Comparison of ENCODE assay signal across 8 cellular contexts in the genomic region with DNA sequence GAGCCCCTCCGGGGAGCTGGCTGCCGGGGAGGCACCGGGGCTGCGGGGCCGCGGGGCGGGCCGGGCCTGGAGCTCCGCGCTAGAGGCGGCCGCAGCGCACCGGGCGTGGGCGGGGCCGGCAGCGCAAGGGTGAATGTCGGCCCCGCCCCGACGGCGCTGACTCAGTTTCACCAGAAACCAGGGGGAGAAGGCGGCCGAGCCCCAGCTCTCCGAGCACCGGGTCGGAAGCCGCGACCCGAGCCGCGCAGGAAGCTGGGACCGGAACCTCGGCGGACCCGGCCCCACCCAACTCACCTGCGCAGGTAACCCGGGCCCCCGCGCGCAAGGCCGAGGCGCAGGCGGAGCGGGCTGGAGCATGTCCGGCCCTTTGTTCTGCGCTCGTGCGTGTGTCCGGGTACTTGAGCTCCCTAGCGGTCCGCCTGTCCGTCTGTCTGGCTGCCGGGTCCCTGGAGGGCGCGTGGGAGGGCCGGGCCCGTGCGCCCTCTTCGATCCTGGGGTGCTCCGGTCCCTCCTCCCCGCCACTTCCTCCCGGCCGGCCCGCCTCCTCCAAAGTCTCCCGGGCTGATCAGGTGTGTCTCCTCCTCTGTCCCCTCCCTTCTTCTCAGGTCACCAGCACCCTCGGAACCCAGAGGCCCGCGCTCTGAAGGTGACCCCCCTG. TPM values are rescaled to one million over a fixed set of nuclear protein-coding genes. Genes with fewer than 3 reads are reported as not detected.
A peak's percentile ranks its signal among the peaks of the same experiment; 100 is the strongest.
DNase-seq lines count a peak whose midpoint lies in the region; ATAC-seq and TF ChIP-seq lines count a peak whose summit lies in the region.

A gene with protein sequence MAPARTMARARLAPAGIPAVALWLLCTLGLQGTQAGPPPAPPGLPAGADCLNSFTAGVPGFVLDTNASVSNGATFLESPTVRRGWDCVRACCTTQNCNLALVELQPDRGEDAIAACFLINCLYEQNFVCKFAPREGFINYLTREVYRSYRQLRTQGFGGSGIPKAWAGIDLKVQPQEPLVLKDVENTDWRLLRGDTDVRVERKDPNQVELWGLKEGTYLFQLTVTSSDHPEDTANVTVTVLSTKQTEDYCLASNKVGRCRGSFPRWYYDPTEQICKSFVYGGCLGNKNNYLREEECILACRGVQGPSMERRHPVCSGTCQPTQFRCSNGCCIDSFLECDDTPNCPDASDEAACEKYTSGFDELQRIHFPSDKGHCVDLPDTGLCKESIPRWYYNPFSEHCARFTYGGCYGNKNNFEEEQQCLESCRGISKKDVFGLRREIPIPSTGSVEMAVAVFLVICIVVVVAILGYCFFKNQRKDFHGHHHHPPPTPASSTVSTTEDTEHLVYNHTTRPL (plus strand): TSS at position 164 of the 658 bp plus-strand sequence. CDS start 507 bp downstream, outside the sequence.

- no peak within 1 kb of the TSS for H2BK120ac ChIP-seq in neuronal stem cell (ENCODE audit: low read depth, low read length)

- peak within 1 kb of the TSS; percentile 34 for H2BK12ac ChIP-seq in neuronal stem cell (ENCODE audit: low read length)

- peak within 1 kb of the TSS; percentile 39 for H2BK15ac ChIP-seq in neuronal stem cell (ENCODE audit: low read length)

- H3K79me1 ChIP-seq in neuronal stem cell (ENCODE audit: low read depth, low read length), result no peaks in the 10 kb centered on the region

- peaks cover 4% of the 10 kb centered on the region for H3K36me3 Mint-ChIP-seq in IgD-negative memory B cell
- H3K36me3 Mint-ChIP-seq in activated CD4-positive, alpha-beta memory T cell treated with anti-CD3 and anti-CD28 coated beads, Interleukin-2, amount 10 ng/mL, durations not matched to agents 7 days and 5 days (ENCODE audit: low read depth), result no peaks in the 10 kb centered on the region

- POLR2A ChIA-PET in activated CD4-positive, alpha-beta memory T cell treated with anti-CD3 and anti-CD28 coated beads, Interleukin-2, amount 10 ng/mL, durations not matched to agents 7 days and 5 days (lab: Charles Lee), result interaction anchor here (0.8 to 2.4 kb wide), 5 partner anchors 11 to 249 kb away, joined by 3 to 14 read pairs (median 5); a partner anchor contains a TSS

- H3K9me3 ChIP-seq in neuronal stem cell (replicated peaks in 1 of 2; ENCODE audit: control insufficient read depth in 2 of 2, insufficient read depth in 1 of 2, low read depth in 1 of 2, low read length in 2 of 2) (peaks cover 0 to 3% of the 10 kb centered on the region in 2 donors), tibial artery (no peaks in the 10 kb centered on the region)

- peak within 1 kb of the TSS; percentile 93 for H3K4me2 ChIP-seq in neuronal stem cell (ENCODE audit: insufficient read depth, low read length, poor library complexity, severe bottlenecking)

- peaks cover 18 to 73% (median 38%) of the 10 kb centered on the region in 3 experiments for H3K27me3 ChIP-seq in neuronal stem cell (ENCODE audit: control insufficient read depth in 3 of 3, insufficient read depth in 3 of 3, low read depth in 1 of 3, low read length in 3 of 3)
- peaks cover 0 to 43% of the 10 kb centered on the region in 2 donors for H3K27me3 ChIP-seq in tibial artery

- no peaks in the 10 kb centered on the region for H3K9me3 Mint-ChIP-seq in IgD-negative memory B cell
- no peaks in the 10 kb centered on the region for H3K9me3 Mint-ChIP-seq in activated CD4-positive, alpha-beta memory T cell treated with anti-CD3 and anti-CD28 coated beads, Interleukin-2, amount 10 ng/mL, durations not matched to agents 7 days and 5 days

- H2AK5ac ChIP-seq in neuronal stem cell (ENCODE audit: low read depth, low read length), result peak within 1 kb of the TSS; percentile 30

- intact Hi-C loops in tibial artery (cut with DNase I; ENCODE audit: low total_unique reads), result no loop called here

- peaks cover 13 to 15% of the 10 kb centered on the region in 2 donors for H3K4me1 ChIP-seq in neuronal stem cell (ENCODE audit: control insufficient read depth in 2 of 2, insufficient read depth in 1 of 2, low read depth in 1 of 2, low read length in 2 of 2)
- peaks cover 0 to 24% (median 14%) of the 10 kb centered on the region in 4 donors for H3K4me1 ChIP-seq in tibial artery

- no peak for ATAC-seq in GM18907 (IDR thresholded peaks at IDR 0.05; ENCODE audit: unreplicated experiment)
- ATAC-seq in HG02763 (IDR thresholded peaks at IDR 0.05; ENCODE audit: unreplicated experiment), result no peak

- CTCF ChIA-PET in activated CD4-positive, alpha-beta memory T cell treated with anti-CD3 and anti-CD28 coated beads, Interleukin-2, amount 10 ng/mL, durations not matched to agents 7 days and 5 days (lab: Charles Lee), result interaction anchor here (0.7 to 2.5 kb wide), 5 partner anchors 15 to 254 kb away, joined by 3 to 20 read pairs (median 5); a partner anchor contains a TSS

- peaks cover 2% of the 10 kb centered on the region for H3K27me3 Mint-ChIP-seq in IgD-negative memory B cell
- peaks cover 32% of the 10 kb centered on the region for H3K27me3 Mint-ChIP-seq in activated CD4-positive, alpha-beta memory T cell treated with anti-CD3 and anti-CD28 coated beads, Interleukin-2, amount 10 ng/mL, durations not matched to agents 7 days and 5 days

- WGBS in neuronal stem cell (ENCODE audit: extremely low coverage in 2 of 2, insufficient read length in 2 of 2, insufficient replicate concordance in 1 of 2), 2 donors, result no CpG with 5 or more reads among the region's 70 CpGs

- no peak for TF ChIP-seq POLR2A in erythroblast (IDR thresholded peaks at IDR 0.05; ENCODE audit: low read length)

- H3K27ac ChIP-seq in neuronal stem cell (replicated peaks; ENCODE audit: low read length) (no peak within 1 kb of the TSS), tibial artery (no peak within 1 kb of the TSS)

- peaks cover 18 to 30% (median 18%) of the 10 kb centered on the region in 3 donors for H3K4me1 Mint-ChIP-seq in IgD-negative memory B cell
- peaks cover 24% of the 10 kb centered on the region for H3K4me1 Mint-ChIP-seq in activated CD4-positive, alpha-beta memory T cell treated with anti-CD3 and anti-CD28 coated beads, Interleukin-2, amount 10 ng/mL, durations not matched to agents 7 days and 5 days

- H3K4me3 ChIP-seq in neuronal stem cell (ENCODE audit: low read length in 2 of 2), result peak within 1 kb of the TSS; percentile 15 to 79
- H3K4me3 ChIP-seq in tibial artery, result peak within 1 kb of the TSS; percentile 39 to 54

- TF ChIP-seq CTCF in tibial artery (IDR thresholded peaks at IDR 0.05), result no peak

- H3K18ac ChIP-seq in neuronal stem cell (ENCODE audit: low read length), result peak within 1 kb of the TSS; percentile 88

- peak within 1 kb of the TSS; percentile 36 to 92 (median 92) for H3K27ac Mint-ChIP-seq in IgD-negative memory B cell
- H3K27ac Mint-ChIP-seq in activated CD4-positive, alpha-beta memory T cell treated with anti-CD3 and anti-CD28 coated beads, Interleukin-2, amount 10 ng/mL, durations not matched to agents 7 days and 5 days, result no peak within 1 kb of the TSS

- no peak within 1 kb of the TSS for H3K14ac ChIP-seq in neuronal stem cell (ENCODE audit: low read length)

- H3K9ac ChIP-seq in neuronal stem cell (ENCODE audit: low read depth, low read length, poor library complexity), result peak within 1 kb of the TSS; percentile 72

- H3K36me3 ChIP-seq in neuronal stem cell (replicated peaks in 1 of 2; ENCODE audit: control insufficient read depth in 2 of 2, insufficient read depth in 2 of 2, low read length in 2 of 2), result no peaks in the 10 kb centered on the region
- H3K36me3 ChIP-seq in tibial artery, result no peaks in the 10 kb centered on the region

- H2AFZ ChIP-seq in neuronal stem cell (ENCODE audit: low read length), result peak within 1 kb of the TSS; percentile 89

- no peak within 1 kb of the TSS for H3K4ac ChIP-seq in neuronal stem cell (ENCODE audit: low read length)

- H4K8ac ChIP-seq in neuronal stem cell (ENCODE audit: low read depth, low read length), result no peak within 1 kb of the TSS

- peak within 1 kb of the TSS; percentile 30 for H2BK5ac ChIP-seq in neuronal stem cell (ENCODE audit: low read length)

- in situ Hi-C loops in ACHN (cut with HindIII; ENCODE audit: low pct_ligation_motif_present, low pct_unique_long_range_greater_than_20kb, low sequenced_read_pairs), result no loop called here

- H3K23ac ChIP-seq in neuronal stem cell (ENCODE audit: low read depth, low read length, poor library complexity), result peak within 1 kb of the TSS; percentile 87

- H3K4me3 Mint-ChIP-seq in IgD-negative memory B cell, result peak within 1 kb of the TSS; percentile 86 to 95 (median 94)
- H3K4me3 Mint-ChIP-seq in activated CD4-positive, alpha-beta memory T cell treated with anti-CD3 and anti-CD28 coated beads, Interleukin-2, amount 10 ng/mL, durations not matched to agents 7 days and 5 days, result peak within 1 kb of the TSS; percentile 74

- DNase-seq in ACHN (peak; percentile 37), erythroblast (lab: John Stamatoyannopoulos, UW) (peak; percentile 29 to 40), neuronal stem cell (ENCODE audit: low spot score) (no peak), tibial artery (no peak)
- DNase-seq in activated CD4-positive, alpha-beta memory T cell treated with anti-CD3 and anti-CD28 coated beads, Interleukin-2, amount 10 ng/mL, durations not matched to agents 7 days and 5 days, result peak; percentile 49

- no peak within 1 kb of the TSS for H4K91ac ChIP-seq in neuronal stem cell (ENCODE audit: low read depth, low read length, poor library complexity)

RNA-seq across cellular contexts. Expression of the gene that starts here (rescaled TPM):
- polyA plus RNA-seq in IgD-negative memory B cell, result 12.6 TPM
- 1 to 10 TPM; 4.9 to 5.1 TPM for total RNA-seq in activated CD4-positive, alpha-beta memory T cell treated with anti-CD3 and anti-CD28 coated beads, Interleukin-2, amount 10 ng/mL, durations not matched to agents 7 days and 5 days
- polyA plus RNA-seq in neuronal stem cell (2013, experiment 1 of 2), result 3.1 TPM
- 3.1 TPM for polyA plus RNA-seq in neuronal stem cell (2013, experiment 2 of 2)

Comparison
In these comparisons a context has a peak if more than half of its experiments do, and no peak if none do; other contexts are left out.
1. DNase-seq: peak in ACHN (single experiment), activated CD4-positive, alpha-beta memory T cell treated with anti-CD3 and anti-CD28 coated beads, Interleukin-2, amount 10 ng/mL, durations not matched to agents 7 days and 5 days (single experiment) and erythroblast (2 of 2); none in neuronal stem cell (single experiment) and tibial artery (0 of 2).